ENCODE assay signal across 1 cellular context in the genomic region with DNA sequence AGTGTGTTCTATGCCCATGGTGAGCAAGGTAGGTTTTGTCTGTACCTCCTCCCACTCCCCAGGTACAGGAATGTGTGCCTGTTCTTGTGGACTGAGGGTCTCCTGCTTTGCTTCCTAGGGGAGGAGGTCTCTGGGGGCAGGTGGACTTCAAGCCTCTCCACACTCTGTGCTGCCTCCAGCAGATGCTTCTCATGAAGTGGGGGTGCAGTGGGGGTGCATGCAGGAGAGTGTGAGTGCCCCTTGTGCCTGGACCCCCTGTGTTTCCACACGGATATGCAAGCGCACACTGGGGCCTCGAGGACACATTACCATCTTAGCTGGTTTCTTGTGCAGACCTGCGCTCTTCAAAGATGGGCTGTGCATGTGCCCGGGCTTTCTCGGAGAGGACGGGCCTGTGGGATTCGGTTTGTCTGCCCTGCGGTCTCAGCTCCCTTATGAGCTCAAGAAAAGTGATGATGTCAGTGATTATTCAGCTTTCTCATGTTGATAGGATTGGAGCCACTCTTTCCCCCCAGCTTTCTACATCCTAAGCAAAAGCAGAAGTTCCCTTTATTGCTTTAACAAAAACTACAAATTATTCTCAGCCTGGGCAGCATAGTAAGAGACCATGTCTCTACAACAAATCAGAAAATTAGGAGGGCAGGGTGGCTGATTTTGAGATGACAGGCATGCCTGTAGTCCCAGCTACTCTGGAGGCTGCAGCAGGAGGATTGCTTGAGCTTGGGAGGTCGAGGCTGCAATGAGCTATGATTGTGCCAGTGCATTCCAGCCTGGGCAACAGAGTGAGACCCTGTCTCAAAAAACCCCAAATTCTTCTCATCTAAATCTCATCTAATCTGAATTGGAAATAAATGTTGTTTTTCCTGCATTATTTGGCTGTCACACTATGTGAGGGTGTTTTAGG.
TF ChIP-seq lines count a peak whose summit lies in the region.

No MANE protein-coding gene starts in this region.

TF ChIP-seq in K562, 482 proteins besides CTCF, POLR2A, EP300 and RAD21 (continued from another document):
- TF ChIP-seq ZNF318 (IDR thresholded peaks at IDR 0.05; ENCODE audit: borderline replicate concordance in 1 of 2, low read depth in 1 of 2) (no peak), YY1 (IDR thresholded peaks at IDR 0.05; ENCODE audit: borderline replicate concordance in 1 of 3, control insufficient read depth in 1 of 3, extremely low read depth in 1 of 3, insufficient read depth in 3 of 3, insufficient read length in 1 of 3, insufficient replicate concordance in 2 of 3, low read depth in 1 of 3, low read length in 2 of 3) (no peak), TEAD4 (IDR thresholded peaks at IDR 0.05; ENCODE audit: low read length) (no peak), TEAD4 (CRISPR knock-in tag; IDR thresholded peaks at IDR 0.05; ENCODE audit: borderline replicate concordance) (no peak), NR2F6 (CRISPR knock-in tag; IDR thresholded peaks at IDR 0.05) (no peak), C11orf30 (IDR thresholded peaks at IDR 0.05; ENCODE audit: low read depth) (peak; percentile 68), PTTG1 (tag; IDR thresholded peaks at IDR 0.05; ENCODE audit: low read depth) (no peak), ZSCAN32 (CRISPR knock-in tag; IDR thresholded peaks at IDR 0.05) (no peak), ZNF133 (CRISPR knock-in tag; IDR thresholded peaks at IDR 0.05) (no peak), ZNF764 (CRISPR knock-in tag; IDR thresholded peaks at IDR 0.05; ENCODE audit: low read depth) (no peak), TRIM28 (IDR thresholded peaks at IDR 0.05) (no peak), ZFP1 (CRISPR knock-in tag; IDR thresholded peaks at IDR 0.05) (no peak), ZNF274 (IDR thresholded peaks at IDR 0.05; ENCODE audit: borderline replicate concordance, low read depth, low read length) (no peak)
